ENCODE assay signal across 14 cellular contexts in the genomic region with DNA sequence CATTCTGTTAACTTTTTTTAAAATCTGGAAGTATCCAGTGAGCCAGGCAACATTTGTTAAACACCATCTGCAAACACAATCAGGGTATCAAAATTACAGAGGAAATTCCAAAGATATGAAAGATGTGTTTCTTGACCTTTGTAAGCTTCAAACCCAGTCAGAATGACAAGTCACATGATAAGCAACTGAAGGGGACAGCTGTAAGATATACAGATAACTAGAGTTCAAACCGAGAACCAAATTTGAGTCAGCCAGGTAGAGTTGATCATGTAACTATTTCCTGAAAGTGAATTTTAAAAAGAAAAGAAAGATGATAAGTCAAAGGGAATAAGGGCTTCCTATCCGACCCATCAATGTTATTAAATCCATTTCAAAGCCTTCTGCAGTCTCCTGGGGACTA.
A peak's percentile ranks its signal among the peaks of the same experiment; 100 is the strongest.
DNase-seq lines count a peak whose midpoint lies in the region; ATAC-seq and TF ChIP-seq lines count a peak whose summit lies in the region.
"Had no signal": no experiment of that assay in that cellular context is flagged by ENCODE, and none has a peak within 500 bp of the region (broad histone marks: within the 10 kb centered on the region; RNA-seq: fewer than 3 reads in every experiment).

No MANE protein-coding gene starts in this region.

- no peak overlapping the region for H3K4me3 Mint-ChIP-seq in chondrocyte (ENCODE audit: unreplicated experiment)

- ATAC-seq in GM18867 (IDR thresholded peaks at IDR 0.05; ENCODE audit: unreplicated experiment) (peak; percentile 86), GM21515 (IDR thresholded peaks at IDR 0.05; ENCODE audit: unreplicated experiment) (peak; percentile 74), HG03066 (IDR thresholded peaks at IDR 0.05; ENCODE audit: low read depth, unreplicated experiment) (peak; percentile 75)
- ATAC-seq: left lobe of liver had no signal

- DNase-seq in chondrocyte (ENCODE audit: low spot score): no peak
- no peak for DNase-seq in SHP77 treated with DMSO at 0.1 percent for 48 hours (lab: John Stamatoyannopoulos, UW)
- no peak for DNase-seq in stimulated activated CD4-positive, alpha-beta T cell treated with anti-CD3 and anti-CD28 coated beads, Interleukin-12 subunit alpha, Interleukin-12 subunit beta, amount 100 ng/mL, for 4 hours
- DNase-seq in KG1 (lab: John Stamatoyannopoulos, UW): no peak
- no peak for DNase-seq in AML-193 (lab: John Stamatoyannopoulos, UW)
- DNase-seq: activated gamma-delta T cell, foreskin fibroblast, NCI-H1930, Right ventricle myocardium superior, WERI-Rb-1 had no signal

- peak overlapping the region; percentile 24 for H3K27ac Mint-ChIP-seq in chondrocyte (ENCODE audit: unreplicated experiment)

- peaks cover 56% of the 10 kb centered on the region for H3K4me1 Mint-ChIP-seq in chondrocyte (ENCODE audit: low read depth)

- H3K9me3 Mint-ChIP-seq in chondrocyte (ENCODE audit: low read depth): no peaks in the 10 kb centered on the region

- no peaks in the 10 kb centered on the region for H3K36me3 Mint-ChIP-seq in chondrocyte (ENCODE audit: low read depth)

- no peak for TF ChIP-seq CTCF in chondrocyte (IDR thresholded peaks at IDR 0.05)

- H3K27me3 Mint-ChIP-seq in chondrocyte (ENCODE audit: low read depth): no peaks in the 10 kb centered on the region
